27 cellular contexts compared by ENCODE assay signal in the genomic region with DNA sequence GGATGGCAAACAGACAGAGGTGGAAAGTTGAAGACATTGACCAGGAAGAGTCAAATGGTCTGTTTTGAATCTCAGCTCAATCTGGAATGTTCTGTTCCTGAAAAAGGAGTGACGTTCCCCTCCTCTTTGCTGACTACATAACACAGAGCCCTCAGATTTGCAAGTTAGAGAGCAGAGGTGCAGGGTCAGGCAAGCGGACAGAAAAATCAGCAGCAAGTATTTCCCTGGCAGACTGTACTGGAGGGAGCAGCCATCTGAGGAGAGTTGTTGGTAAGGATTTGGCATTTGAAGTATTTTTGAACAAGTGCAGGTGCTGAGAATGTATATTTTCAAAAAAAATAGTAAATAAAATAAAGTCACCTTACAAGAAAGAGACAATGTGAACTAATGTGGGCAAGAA. TPM values are rescaled to one million over a fixed set of nuclear protein-coding genes. Genes with fewer than 3 reads are reported as not detected.
DNase-seq lines count a peak whose midpoint lies in the region; ATAC-seq and TF ChIP-seq lines count a peak whose summit lies in the region.
"Had no signal": no experiment of that assay in that cellular context is flagged by ENCODE, and none has a peak within 500 bp of the region (broad histone marks: within the 10 kb centered on the region; RNA-seq: fewer than 3 reads in every experiment).

No MANE protein-coding gene starts in this region.

- peaks cover 20% of the 10 kb centered on the region for H3K36me3 Mint-ChIP-seq in T-helper 2 cell treated with Interferon-gamma antibody and Interleukin-4, amounts not matched to agents 5 μg/mL and 100 μg/mL, for 36 hours (ENCODE audit: low read depth)
- peaks cover 6% of the 10 kb centered on the region for H3K36me3 Mint-ChIP-seq in CD8-positive, alpha-beta T cell
- H3K36me3 Mint-ChIP-seq in activated CD8-positive, alpha-beta T cell treated with anti-CD3 and anti-CD28 coated beads for 36 hours (ENCODE audit: low read depth): peaks cover 36% of the 10 kb centered on the region
- H3K36me3 Mint-ChIP-seq in naive thymus-derived CD8-positive, alpha-beta T cell: peaks cover 0 to 8% (median 6%) of the 10 kb centered on the region in 3 donors

- no peak for DNase-seq in T-helper 2 cell treated with Interferon-gamma antibody and Interleukin-4, amounts not matched to agents 5 μg/mL and 100 μg/mL, for 36 hours (ENCODE audit: low spot score)
- no peak for DNase-seq in T-helper 2 cell
- no peak for DNase-seq in CD8-positive, alpha-beta T cell
- DNase-seq in activated CD8-positive, alpha-beta T cell treated with anti-CD3 and anti-CD28 coated beads for 36 hours: no peak
- no peak for DNase-seq in naive thymus-derived CD8-positive, alpha-beta T cell
- no peak for DNase-seq in GM19240 (ENCODE audit: insufficient read length, low spot score)
- DNase-seq in Right ventricle myocardium inferior (ENCODE audit: missing footprints): no peak
- DNase-seq: activated CD4-positive, alpha-beta T cell treated with anti-CD3 and anti-CD28 coated beads, Interleukin-2, amount 10 ng/mL, durations not matched to agents 7 days and 5 days; adrenal gland; brain microvascular endothelial cell; COR-L47; cortex of kidney; DND-41; kidney glomerular epithelial cell; NCI-H1092 treated with DMSO at 0.1 percent for 48 hours; NCI-H2029; NCI-H345; PC-9; psoas muscle; SIG-M5; stimulated activated CD4-positive, alpha-beta T cell treated with anti-CD3 and anti-CD28 coated beads, Interleukin-1b, Interleukin-23, amount 100 ng/mL, for 48 hours; tibial artery had no signal

- H3K36me3 ChIP-seq in CD8-positive, alpha-beta T cell (ENCODE audit: insufficient read depth, low read length): no peaks in the 10 kb centered on the region
- H3K36me3 ChIP-seq: adrenal gland, brain microvascular endothelial cell, tibial artery had no signal

- H3K27ac Mint-ChIP-seq in T-helper 2 cell treated with Interferon-gamma antibody and Interleukin-4, amounts not matched to agents 5 μg/mL and 100 μg/mL, for 36 hours: peak overlapping the region; percentile 56
- peak overlapping the region; percentile 71 for H3K27ac Mint-ChIP-seq in CD8-positive, alpha-beta T cell
- H3K27ac Mint-ChIP-seq in activated CD8-positive, alpha-beta T cell treated with anti-CD3 and anti-CD28 coated beads for 36 hours: peak overlapping the region; percentile 77
- peak overlapping the region in 6 of 10 donors; percentile 1 to 96 (median 52) for H3K27ac Mint-ChIP-seq in naive thymus-derived CD8-positive, alpha-beta T cell
- H3K27ac Mint-ChIP-seq: activated CD4-positive, alpha-beta T cell treated with anti-CD3 and anti-CD28 coated beads, Interleukin-2, amount 10 ng/mL, durations not matched to agents 7 days and 5 days had no signal

- no peaks in the 10 kb centered on the region for H3K27me3 ChIP-seq in CD8-positive, alpha-beta T cell (ENCODE audit: insufficient read depth, low read length)
- H3K27me3 ChIP-seq: adrenal gland, brain microvascular endothelial cell, tibial artery had no signal

- no peaks in the 10 kb centered on the region for H3K27me3 Mint-ChIP-seq in T-helper 2 cell treated with Interferon-gamma antibody and Interleukin-4, amounts not matched to agents 5 μg/mL and 100 μg/mL, for 36 hours (ENCODE audit: low read depth)
- no peaks in the 10 kb centered on the region for H3K27me3 Mint-ChIP-seq in CD8-positive, alpha-beta T cell (ENCODE audit: low read depth)
- no peaks in the 10 kb centered on the region for H3K27me3 Mint-ChIP-seq in activated CD8-positive, alpha-beta T cell treated with anti-CD3 and anti-CD28 coated beads for 36 hours
- no peaks in the 10 kb centered on the region for H3K27me3 Mint-ChIP-seq in naive thymus-derived CD8-positive, alpha-beta T cell
- H3K27me3 Mint-ChIP-seq: activated CD4-positive, alpha-beta T cell treated with anti-CD3 and anti-CD28 coated beads, Interleukin-2, amount 10 ng/mL, durations not matched to agents 7 days and 5 days had no signal

- no peak overlapping the region for H3K4me3 Mint-ChIP-seq in T-helper 2 cell treated with Interferon-gamma antibody and Interleukin-4, amounts not matched to agents 5 μg/mL and 100 μg/mL, for 36 hours
- H3K4me3 Mint-ChIP-seq in CD8-positive, alpha-beta T cell: no peak overlapping the region
- H3K4me3 Mint-ChIP-seq in activated CD8-positive, alpha-beta T cell treated with anti-CD3 and anti-CD28 coated beads for 36 hours: no peak overlapping the region
- H3K4me3 Mint-ChIP-seq in naive thymus-derived CD8-positive, alpha-beta T cell: peak overlapping the region in 1 of 10 donors; percentile 27
- H3K4me3 Mint-ChIP-seq: activated CD4-positive, alpha-beta T cell treated with anti-CD3 and anti-CD28 coated beads, Interleukin-2, amount 10 ng/mL, durations not matched to agents 7 days and 5 days had no signal

- no peak for TF ChIP-seq CTCF in CD8-positive, alpha-beta T cell (IDR thresholded peaks at IDR 0.05)
- TF ChIP-seq CTCF in activated CD8-positive, alpha-beta T cell treated with anti-CD3 and anti-CD28 coated beads for 36 hours (IDR thresholded peaks at IDR 0.05): no peak

- POLR2A ChIA-PET in CD8-positive, alpha-beta T cell (lab: Charles Lee): no interaction called here
- POLR2A ChIA-PET in activated CD8-positive, alpha-beta T cell treated with anti-CD3 and anti-CD28 coated beads for 36 hours (lab: Charles Lee): interaction anchor here (0.9 to 7.9 kb wide), 3 partner anchors 11 to 75 kb away, joined by 4 to 159 read pairs (median 4); a partner anchor contains a TSS
- POLR2A ChIA-PET in naive thymus-derived CD8-positive, alpha-beta T cell (lab: Charles Lee): interaction anchor here (8.7 kb wide), 1 partner anchor 10 kb away, joined by 365 read pairs; a partner anchor contains a TSS

- H3K4me1 ChIP-seq in CD8-positive, alpha-beta T cell (ENCODE audit: insufficient read depth, low read length): peaks cover 83% of the 10 kb centered on the region
- H3K4me1 ChIP-seq: adrenal gland, psoas muscle, tibial artery had no signal

- H3K4me3 ChIP-seq in CD8-positive, alpha-beta T cell (ENCODE audit: low read depth, low read length): no peak overlapping the region
- H3K4me3 ChIP-seq: adrenal gland, lung, PC-9, psoas muscle, tibial artery had no signal

- CTCF ChIA-PET in CD8-positive, alpha-beta T cell (lab: Charles Lee): interaction anchor here (1.1 kb wide), 1 partner anchor 163 kb away, joined by 3 read pairs; no protein-coding TSS in a partner anchor
- CTCF ChIA-PET in activated CD8-positive, alpha-beta T cell treated with anti-CD3 and anti-CD28 coated beads for 36 hours (lab: Charles Lee): interaction anchor here (1.0 to 3.8 kb wide), 2 partner anchors 71 to 79 kb away, joined by 3 to 23 read pairs; no protein-coding TSS in a partner anchor

- no peak overlapping the region for H3K27ac ChIP-seq in CD8-positive, alpha-beta T cell (ENCODE audit: low read depth, low read length)
- H3K27ac ChIP-seq: 22Rv1, adrenal gland, brain microvascular endothelial cell, PC-9, psoas muscle, tibial artery had no signal

- H3K9me3 ChIP-seq in CD8-positive, alpha-beta T cell (ENCODE audit: low read length): peaks cover 5% of the 10 kb centered on the region

- intact Hi-C loops in CD8-positive, alpha-beta T cell (cut with DNase I, micrococcal nuclease): loop anchor here (2.0 to 10.0 kb wide), 4 partner anchors 15 to 1565 kb away; a partner anchor contains a TSS
- intact Hi-C loops in activated CD8-positive, alpha-beta T cell treated with anti-CD3 and anti-CD28 coated beads for 36 hours (cut with micrococcal nuclease): loop anchor here (5.0 kb wide), 2 partner anchors 73 to 113 kb away; a partner anchor contains a TSS
- intact Hi-C loops in Right ventricle myocardium inferior (cut with DNase I): no loop called here

- H3K4me1 Mint-ChIP-seq in T-helper 2 cell treated with Interferon-gamma antibody and Interleukin-4, amounts not matched to agents 5 μg/mL and 100 μg/mL, for 36 hours (ENCODE audit: low read depth): peaks cover 46% of the 10 kb centered on the region
- peaks cover 57% of the 10 kb centered on the region for H3K4me1 Mint-ChIP-seq in CD8-positive, alpha-beta T cell (ENCODE audit: low read depth)
- peaks cover 56% of the 10 kb centered on the region for H3K4me1 Mint-ChIP-seq in activated CD8-positive, alpha-beta T cell treated with anti-CD3 and anti-CD28 coated beads for 36 hours (ENCODE audit: low read depth)
- H3K4me1 Mint-ChIP-seq in naive thymus-derived CD8-positive, alpha-beta T cell: peaks cover 30 to 49% (median 38%) of the 10 kb centered on the region in 4 donors

- ATAC-seq in CD8-positive, alpha-beta T cell: no peak
- no peak for ATAC-seq in activated CD8-positive, alpha-beta T cell treated with anti-CD3 and anti-CD28 coated beads for 36 hours
- no peak for ATAC-seq in naive thymus-derived CD8-positive, alpha-beta T cell
- ATAC-seq in GM21515 (IDR thresholded peaks at IDR 0.05; ENCODE audit: unreplicated experiment) (no peak), Right ventricle myocardium inferior (no peak)
- ATAC-seq: HepG2, psoas muscle had no signal

- peaks cover 14% of the 10 kb centered on the region for H3K9me3 Mint-ChIP-seq in T-helper 2 cell treated with Interferon-gamma antibody and Interleukin-4, amounts not matched to agents 5 μg/mL and 100 μg/mL, for 36 hours
- H3K9me3 Mint-ChIP-seq in CD8-positive, alpha-beta T cell: peaks cover 4% of the 10 kb centered on the region
- H3K9me3 Mint-ChIP-seq in activated CD8-positive, alpha-beta T cell treated with anti-CD3 and anti-CD28 coated beads for 36 hours: peaks cover 14% of the 10 kb centered on the region
- H3K9me3 Mint-ChIP-seq in naive thymus-derived CD8-positive, alpha-beta T cell: peaks cover 0 to 15% (median 7%) of the 10 kb centered on the region in 9 donors

RNA-seq across cellular contexts. Expression of a gene that starts 17.6 kb away (rescaled TPM):
- 1 to 10 TPM; 1.6 TPM for total RNA-seq in CD8-positive, alpha-beta T cell
- total RNA-seq in activated CD8-positive, alpha-beta T cell treated with anti-CD3 and anti-CD28 coated beads for 36 hours: 1 to 10 TPM; 1.8 to 2.3 TPM
- 1 to 10 TPM; 1.7 to 2.5 TPM for total RNA-seq in naive thymus-derived CD8-positive, alpha-beta T cell
- polyA plus RNA-seq in naive thymus-derived CD8-positive, alpha-beta T cell: 1 to 10 TPM in 1 of 3 donors, under 1 TPM in 2; 0.08 to 8.0 (median 0.28) TPM
- not detected for total RNA-seq in Right ventricle myocardium inferior
- total RNA-seq: adrenal gland, fibroblast of lung, HepG2, lung, PC-9, psoas muscle had no signal
- polyA plus RNA-seq: fibroblast of lung, HepG2, psoas muscle had no signal

RNA-seq across cellular contexts. Expression of a gene that starts 40.9 kb away (rescaled TPM):
- not detected for total RNA-seq in CD8-positive, alpha-beta T cell
- not detected for total RNA-seq in activated CD8-positive, alpha-beta T cell treated with anti-CD3 and anti-CD28 coated beads for 36 hours
- total RNA-seq in naive thymus-derived CD8-positive, alpha-beta T cell: under 1 TPM in 1 of 2 experiments, not detected in 1; 0.23 TPM
- under 1 TPM in 2 of 3 donors, not detected in 1; 0.12 to 0.16 TPM for polyA plus RNA-seq in naive thymus-derived CD8-positive, alpha-beta T cell
- not detected for total RNA-seq in Right ventricle myocardium inferior
- total RNA-seq: activated CD4-positive, alpha-beta T cell treated with anti-CD3 and anti-CD28 coated beads, Interleukin-2, amount 10 ng/mL, durations not matched to agents 7 days and 5 days; adrenal gland; fibroblast of lung; HepG2; lung; PC-9; psoas muscle had no signal
- polyA plus RNA-seq: adrenal gland, fibroblast of lung, HepG2, lung, psoas muscle had no signal
